In genomic region chr20:63314015-63314471, GRCh38 we compare ENCODE assay signal across 21 cellular contexts. TPM values are rescaled to one million over a fixed set of nuclear protein-coding genes. Genes with fewer than 3 reads are reported as not detected.
DNase-seq lines count a peak whose midpoint lies in the region; ATAC-seq, FAIRE-seq and TF ChIP-seq lines count a peak whose summit lies in the region.
"Had no signal": no experiment of that assay in that cellular context is flagged by ENCODE, and none has a peak within 500 bp of the region (broad histone marks: within the 10 kb centered on the region; RNA-seq: fewer than 3 reads in every experiment).

No MANE protein-coding gene starts in this region.

- H3K4me1 ChIP-seq in neuronal stem cell (ENCODE audit: control insufficient read depth in 2 of 2, insufficient read depth in 1 of 2, low read depth in 1 of 2, low read length in 2 of 2) (peaks cover 1 to 10% of the 10 kb centered on the region in 2 donors), A673 (ENCODE audit: insufficient read depth, low read length, poor library complexity, severe bottlenecking) (no peaks in the 10 kb centered on the region)

- H2BK15ac ChIP-seq in neuronal stem cell (ENCODE audit: low read length): peak overlapping the region; percentile 37

- peak overlapping the region; percentile 80 for H3K18ac ChIP-seq in neuronal stem cell (ENCODE audit: low read length)

- no peak overlapping the region for H2AFZ ChIP-seq in neuronal stem cell (ENCODE audit: low read length)

- peak overlapping the region; percentile 38 for H3K14ac ChIP-seq in neuronal stem cell (ENCODE audit: low read length)

- H3K27me3 ChIP-seq in neuronal stem cell (ENCODE audit: control insufficient read depth in 3 of 3, insufficient read depth in 3 of 3, low read depth in 1 of 3, low read length in 3 of 3): peaks cover 0 to 7% (median 0%) of the 10 kb centered on the region in 3 experiments
- no peaks in the 10 kb centered on the region for H3K27me3 ChIP-seq in A673 (replicated peaks; ENCODE audit: insufficient read depth, low read depth, low read length, poor library complexity)

- peak overlapping the region; percentile 95 for H2AK5ac ChIP-seq in neuronal stem cell (ENCODE audit: low read depth, low read length)

- TF ChIP-seq POLR2A in erythroblast (IDR thresholded peaks at IDR 0.05; ENCODE audit: low read length): no peak

- no TSS peak for BruUV-seq in A673 (replicated peaks; lab: Mats Ljungman, UMichigan)

- POLR2A ChIA-PET in A673 (lab: Charles Lee; ENCODE audit: low non-redundant PET): no interaction called here

- peak; percentile 80 for FAIRE-seq in HTR-8/SVneo (lab: Jason Lieb, UNC)
- FAIRE-seq: GM12892, GM18507 had no signal

- no peak overlapping the region for H2BK120ac ChIP-seq in neuronal stem cell (ENCODE audit: low read depth, low read length)

- no peak overlapping the region for H3K27ac ChIP-seq in neuronal stem cell (replicated peaks; ENCODE audit: low read length)
- H3K27ac ChIP-seq in A673 (ENCODE audit: low read depth, low read length, poor library complexity, severe bottlenecking): no peak overlapping the region
- H3K27ac ChIP-seq: C4-2B had no signal

- H3K36me3 ChIP-seq in neuronal stem cell (replicated peaks in 1 of 2; ENCODE audit: control insufficient read depth in 2 of 2, insufficient read depth in 2 of 2, low read length in 2 of 2) (no peaks in the 10 kb centered on the region), A673 (ENCODE audit: insufficient read depth, low read length, poor library complexity, severe bottlenecking) (no peaks in the 10 kb centered on the region)

- H3K9me3 ChIP-seq in neuronal stem cell (replicated peaks in 1 of 2; ENCODE audit: control insufficient read depth in 2 of 2, insufficient read depth in 1 of 2, low read depth in 1 of 2, low read length in 2 of 2): no peaks in the 10 kb centered on the region
- H3K9me3 ChIP-seq in A673 (ENCODE audit: low read depth, low read length, poor library complexity, severe bottlenecking): no peaks in the 10 kb centered on the region

- CTCF ChIA-PET in A673 (lab: Charles Lee): no interaction called here

- H3K9ac ChIP-seq in neuronal stem cell (ENCODE audit: low read depth, low read length, poor library complexity): no peak overlapping the region

- no CpG with 5 or more reads among the region's 9 CpGs for WGBS in neuronal stem cell (ENCODE audit: extremely low coverage in 2 of 2, insufficient read length in 2 of 2, insufficient replicate concordance in 1 of 2), 2 donors

- H2BK5ac ChIP-seq in neuronal stem cell (ENCODE audit: low read length): peak overlapping the region; percentile 87

- DNase-seq in HTR-8/SVneo (ENCODE audit: insufficient read length, low spot score) (no peak), NCI-H2196 (lab: John Stamatoyannopoulos, UW; ENCODE audit: unreplicated experiment) (peak; percentile 20), left cardiac atrium (peak; percentile 26), neuronal stem cell (ENCODE audit: low spot score) (no peak), A673 (ENCODE audit: low spot score) (no peak), erythroblast (lab: John Stamatoyannopoulos, UW) (no peak), HuH-7.5 (ENCODE audit: low spot score) (no peak)
- DNase-seq: AML-193, DMS79, GOT3, NCI-H1105 treated with DMSO at 0.1 percent for 48 hours, NCI-H1694, NCI-H2081 treated with DMSO at 0.1 percent for 48 hours, NCI-H510A, NCI-H748 treated with DMSO at 0.1 percent for 48 hours, OCI-M1, SIG-M5 had no signal

- intact Hi-C loops in left cardiac atrium (cut with DNase I): no loop called here
- intact Hi-C loops in A673 (cut with micrococcal nuclease; ENCODE audit: unreplicated experiment): no loop called here

- no peak for ATAC-seq in left cardiac atrium
- ATAC-seq: SK-N-SH treated with all-trans-retinoic acid at 6 μM for 48 hours had no signal

- TF ChIP-seq CTCF in A673 (conservative IDR thresholded peaks at IDR 0.05; ENCODE audit: low read depth, low read length): no peak

- no peak overlapping the region for H4K91ac ChIP-seq in neuronal stem cell (ENCODE audit: low read depth, low read length, poor library complexity)

- no peak overlapping the region for H3K4ac ChIP-seq in neuronal stem cell (ENCODE audit: low read length)

- H3K4me3 ChIP-seq in neuronal stem cell (ENCODE audit: low read length in 2 of 2) (no peak overlapping the region), A673 (ENCODE audit: low read depth, low read length, poor library complexity, severe bottlenecking) (no peak overlapping the region)

- H4K8ac ChIP-seq in neuronal stem cell (ENCODE audit: low read depth, low read length): no peak overlapping the region

- peak overlapping the region; percentile 22 for H2BK12ac ChIP-seq in neuronal stem cell (ENCODE audit: low read length)

- H3K4me2 ChIP-seq in neuronal stem cell (ENCODE audit: insufficient read depth, low read length, poor library complexity, severe bottlenecking): no peak overlapping the region

- H3K23ac ChIP-seq in neuronal stem cell (ENCODE audit: low read depth, low read length, poor library complexity): peak overlapping the region; percentile 85

- peaks cover 2% of the 10 kb centered on the region for H3K79me1 ChIP-seq in neuronal stem cell (ENCODE audit: low read depth, low read length)

RNA-seq across cellular contexts. Expression of gene COL20A1, which starts 21.1 kb away (rescaled TPM):
- total RNA-seq in left cardiac atrium (not detected), A673 (2021) (not detected in 2 replicates)
- 0.13 TPM for polyA plus RNA-seq in neuronal stem cell (2013, experiment 1 of 2)
- 0.08 TPM for polyA plus RNA-seq in neuronal stem cell (2013, experiment 2 of 2)

RNA-seq across cellular contexts. Expression of gene ARFGAP1, which starts 41.4 kb away (rescaled TPM):
- total RNA-seq in left cardiac atrium (10 to 100 TPM; 32.1 to 50.3 TPM), A673 (2021) (90.4 and 101 TPM in 2 replicates)
- polyA plus RNA-seq in neuronal stem cell (2013, experiment 1 of 2): 60.7 TPM
- 56.3 TPM for polyA plus RNA-seq in neuronal stem cell (2013, experiment 2 of 2)

RNA-seq across cellular contexts. Expression of gene CHRNA4, which starts 47.1 kb away (rescaled TPM):
- total RNA-seq in left cardiac atrium: under 1 TPM; 0.06 to 0.31 TPM
- 0.29 TPM for polyA plus RNA-seq in neuronal stem cell (2013, experiment 1 of 2)
- 0.19 TPM for polyA plus RNA-seq in neuronal stem cell (2013, experiment 2 of 2)
- total RNA-seq in A673 (2021): 0.26 and 1.6 TPM in 2 replicates

RNA-seq across cellular contexts. Expression of gene NKAIN4, which starts 59.8 kb away (rescaled TPM):
- not detected for total RNA-seq in left cardiac atrium
- 39.2 TPM for polyA plus RNA-seq in neuronal stem cell (2013, experiment 1 of 2)
- polyA plus RNA-seq in neuronal stem cell (2013, experiment 2 of 2): 40.2 TPM
- total RNA-seq in A673 (2021): not detected in 2 replicates

Comparison
In these comparisons a context has a peak if more than half of its experiments do, and no peak if none do; other contexts are left out.
1. DNase-seq: peak in NCI-H2196 (single experiment) and left cardiac atrium (single experiment); none in HTR-8/SVneo (single experiment), neuronal stem cell (single experiment), A673 (single experiment), erythroblast (0 of 2) and HuH-7.5 (single experiment).